ENCODE assay signal across 14 cellular contexts in the genomic region with DNA sequence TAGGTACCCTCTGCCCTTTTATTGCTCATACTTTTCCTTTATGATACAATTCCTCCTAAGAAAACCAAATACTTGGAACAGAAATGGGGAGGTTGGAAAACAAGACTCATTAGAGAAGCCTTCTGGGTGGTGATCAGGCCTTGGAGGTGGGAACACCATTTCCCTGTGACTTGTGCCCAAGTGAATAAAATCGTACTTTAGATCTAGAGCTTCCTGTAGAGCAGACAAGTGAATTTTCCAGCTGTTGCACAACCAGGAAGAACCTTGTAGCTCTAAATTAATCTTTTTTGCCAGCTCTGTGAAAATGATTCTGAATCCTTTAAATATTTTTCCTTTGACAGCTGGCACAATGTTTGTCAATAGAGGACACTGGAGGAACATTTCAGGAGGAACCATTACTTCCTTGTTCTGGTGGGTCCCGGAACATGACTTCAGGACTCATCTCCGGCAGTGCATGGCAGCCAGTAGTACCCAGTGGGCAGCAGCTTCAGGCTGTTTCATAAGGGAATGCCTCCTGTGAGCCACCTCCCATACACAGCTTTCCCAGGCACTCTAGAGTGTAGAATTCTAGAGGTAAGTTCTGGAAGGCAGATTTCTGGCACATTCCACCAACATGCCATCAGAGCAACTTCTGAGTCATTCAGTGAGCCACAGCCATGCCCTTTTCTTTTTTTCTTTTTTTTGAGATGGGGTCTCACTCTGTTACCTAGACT. TPM values are rescaled to one million over a fixed set of nuclear protein-coding genes. Genes with fewer than 3 reads are reported as not detected.
DNase-seq lines count a peak whose midpoint lies in the region; ATAC-seq, FAIRE-seq and TF ChIP-seq lines count a peak whose summit lies in the region.
"Had no signal": no experiment of that assay in that cellular context is flagged by ENCODE, and none has a peak within 500 bp of the region (broad histone marks: within the 10 kb centered on the region; RNA-seq: fewer than 3 reads in every experiment).

No MANE protein-coding gene starts in this region.

- dilution Hi-C loops in endothelial cell of umbilical vein (cut with MboI; ENCODE audit: extremely low pct_ligation_motif_present, low sequenced_read_pairs) = no loop called here

- H3K4me3 Mint-ChIP-seq in type B pancreatic cell = no peak overlapping the region

- H3K9ac ChIP-seq in endothelial cell of umbilical vein (replicated peaks; ENCODE audit: extremely low read depth, insufficient read depth, low read length) = no peak overlapping the region

- H4K20me1 ChIP-seq in endothelial cell of umbilical vein (replicated peaks; ENCODE audit: control insufficient read depth, extremely low read depth, insufficient read depth, low read length) = no peaks in the 10 kb centered on the region

- H3K4me1 ChIP-seq in endothelial cell of umbilical vein (ENCODE audit: control insufficient read depth, extremely low read depth, insufficient read depth, low read length) (peaks cover 8% of the 10 kb centered on the region), lower lobe of right lung (peaks cover 10% of the 10 kb centered on the region)
- H3K4me1 ChIP-seq: SJCRH30, testis had no signal

- peaks cover 4% of the 10 kb centered on the region for H3K9me3 Mint-ChIP-seq in type B pancreatic cell

- BruUV-seq in endothelial cell of umbilical vein (replicated peaks; lab: Mats Ljungman, UMichigan) = no TSS peak

- H3K36me3 Mint-ChIP-seq in type B pancreatic cell = no peaks in the 10 kb centered on the region

- no peaks in the 10 kb centered on the region for H3K79me2 ChIP-seq in endothelial cell of umbilical vein (ENCODE audit: control insufficient read depth, insufficient read depth, low read length)

- no peak overlapping the region for H3K27ac Mint-ChIP-seq in type B pancreatic cell

- TF ChIP-seq CTCF in endothelial cell of umbilical vein (IDR thresholded peaks at IDR 0.05; ENCODE audit: extremely low read depth in 1 of 2, insufficient read depth in 1 of 2, low read depth in 1 of 2, low read length in 2 of 2) (no peak), lower lobe of right lung (IDR thresholded peaks at IDR 0.05) (no peak), type B pancreatic cell (conservative IDR thresholded peaks at IDR 0.05) (no peak)

- H3K27me3 Mint-ChIP-seq in type B pancreatic cell = no peaks in the 10 kb centered on the region

- H3K27me3 ChIP-seq in endothelial cell of umbilical vein (ENCODE audit: control insufficient read depth in 2 of 2, insufficient read depth in 2 of 2, low read length in 2 of 2) (no peaks in the 10 kb centered on the region), lower lobe of right lung (ENCODE audit: low read depth) (no peaks in the 10 kb centered on the region)
- H3K27me3 ChIP-seq: SJCRH30, testis had no signal

- H3K4me3 ChIP-seq in endothelial cell of umbilical vein (replicated peaks in 1 of 3; ENCODE audit: insufficient read depth in 1 of 3, low read depth in 1 of 3, low read length in 3 of 3) (no peak overlapping the region), lower lobe of right lung (no peak overlapping the region)
- H3K4me3 ChIP-seq: SJCRH30, testis had no signal

- CTCF ChIA-PET in endothelial cell of umbilical vein (lab: Charles Lee) = interaction anchor here (0.9 to 2.7 kb wide), 6 partner anchors 9 to 142 kb away, joined by 3 to 9 read pairs (median 4); a partner anchor contains a TSS

- POLR2A ChIA-PET in endothelial cell of umbilical vein (lab: Charles Lee) = interaction anchor here (0.8 to 1.0 kb wide), 2 partner anchors 15 to 19 kb away, joined by 3 to 6 read pairs; a partner anchor contains a TSS

- DNase-seq in Right ventricle myocardium inferior (ENCODE audit: missing footprints) = no peak
- no peak for DNase-seq in cardiac septum (ENCODE audit: low spot score)
- peak; percentile 34 for DNase-seq in endothelial cell of umbilical vein (ENCODE audit: low read depth, low spot score)
- no peak for DNase-seq in lower lobe of right lung
- no peak for DNase-seq in type B pancreatic cell (ENCODE audit: extremely low spot score, unreplicated experiment)
- no peak for DNase-seq in activated gamma-delta T cell treated with Interleukin-2 at 50 U/mL for 16 hours
- DNase-seq: activated CD4-positive, alpha-beta T cell treated with anti-CD3 and anti-CD28 coated beads, Interleukin-2, amount 50 U/mL, for 48 hours; foreskin melanocyte; NCI-H2107; SJCRH30; stimulated activated CD4-positive, alpha-beta T cell treated with anti-CD3 and anti-CD28 coated beads, Interleukin-4, amount 100 ng/mL, for 24 hours; testis had no signal

- H3K9me3 ChIP-seq in endothelial cell of umbilical vein (replicated peaks; ENCODE audit: control insufficient read depth, insufficient read depth, low read length) (no peaks in the 10 kb centered on the region), lower lobe of right lung (no peaks in the 10 kb centered on the region)
- H3K9me3 ChIP-seq: SJCRH30, testis had no signal

- no peaks in the 10 kb centered on the region for H3K9me1 ChIP-seq in endothelial cell of umbilical vein (replicated peaks; ENCODE audit: control insufficient read depth, extremely low read depth, insufficient read depth, low read length)

- peak; percentile 78 for FAIRE-seq in endothelial cell of umbilical vein (lab: Jason Lieb, UNC)

- peak overlapping the region; percentile 29 for H2AFZ ChIP-seq in endothelial cell of umbilical vein (ENCODE audit: low read depth, low read length)

- peaks cover 4% of the 10 kb centered on the region for H3K4me1 Mint-ChIP-seq in type B pancreatic cell (ENCODE audit: unreplicated experiment)

- H3K4me2 ChIP-seq in endothelial cell of umbilical vein (ENCODE audit: insufficient read depth, low read length) = no peak overlapping the region

- H3K27ac ChIP-seq in endothelial cell of umbilical vein (ENCODE audit: insufficient read depth, low read depth, low read length) (no peak overlapping the region), lower lobe of right lung (peak overlapping the region; percentile 32)
- H3K27ac ChIP-seq: SJCRH30 had no signal

- ATAC-seq in Right ventricle myocardium inferior (peak; percentile 47), lower lobe of right lung (peak; percentile 67 to 68), HG02642 (IDR thresholded peaks at IDR 0.05; ENCODE audit: poor library complexity, unreplicated experiment) (no peak), GM18858 (IDR thresholded peaks at IDR 0.05; ENCODE audit: unreplicated experiment) (no peak)

- no peaks in the 10 kb centered on the region for H3K36me3 ChIP-seq in endothelial cell of umbilical vein (ENCODE audit: control insufficient read depth in 2 of 2, extremely low read depth in 1 of 2, insufficient read depth in 2 of 2, low read length in 2 of 2)
- no peaks in the 10 kb centered on the region for H3K36me3 ChIP-seq in lower lobe of right lung
- H3K36me3 ChIP-seq: SJCRH30 had no signal

- intact Hi-C loops in Right ventricle myocardium inferior (cut with DNase I) (loop anchor here (10.0 kb wide), 1 partner anchor 138 kb away; no protein-coding TSS in a partner anchor), cardiac septum (cut with DNase I) (no loop called here), endothelial cell of umbilical vein (cut with micrococcal nuclease) (no loop called here), lower lobe of right lung (cut with DNase I) (no loop called here)

- TF ChIP-seq POLR2A in endothelial cell of umbilical vein (IDR thresholded peaks at IDR 0.05; ENCODE audit: low read depth, low read length) = no peak

RNA-seq across cellular contexts. Expression of a gene that starts 5.6 kb away (rescaled TPM):
- total RNA-seq in Right ventricle myocardium inferior (64.0 TPM), cardiac septum (62.1 TPM), endothelial cell of umbilical vein (36.5 and 36.8 TPM in 2 replicates), lower lobe of right lung (40.2 TPM), type B pancreatic cell (ENCODE audit: low replicate concordance) (28.2 and 40.3 TPM in 2 replicates)
- 47.3 and 55.1 TPM in 2 replicates for polyA plus RNA-seq in endothelial cell of umbilical vein
- 53.0 and 57.6 TPM in 2 replicates for polyA plus RNA-seq in endothelial cell of umbilical vein (2011; cell fraction: cytosol; rRNA removed)
- polyA plus RNA-seq in endothelial cell of umbilical vein (2011; cell fraction: nucleus; rRNA removed) = 23.5 and 24.2 TPM in 2 replicates
- polyA plus RNA-seq in endothelial cell of umbilical vein (2012) = 28.9 and 31.7 TPM in 2 replicates
- polyA minus RNA-seq in endothelial cell of umbilical vein = 20.9 and 22.2 TPM in 2 replicates
- polyA minus RNA-seq in endothelial cell of umbilical vein (2011; cell fraction: cytosol; rRNA and poly(A)+ RNA removed) = 25.6 TPM
- polyA minus RNA-seq in endothelial cell of umbilical vein (2011; cell fraction: nucleus; rRNA and poly(A)+ RNA removed) = 9.2 and 12.7 TPM in 2 replicates

RNA-seq across cellular contexts. Expression of a gene that starts 17.8 kb away (rescaled TPM):
- total RNA-seq in Right ventricle myocardium inferior (60.4 TPM), cardiac septum (76.5 TPM), endothelial cell of umbilical vein (271 TPM in 2 replicates), lower lobe of right lung (83.2 TPM), type B pancreatic cell (ENCODE audit: low replicate concordance) (241 and 291 TPM in 2 replicates)
- polyA plus RNA-seq in endothelial cell of umbilical vein = 289 and 303 TPM in 2 replicates
- polyA plus RNA-seq in endothelial cell of umbilical vein (2011; cell fraction: cytosol; rRNA removed) = 391 and 409 TPM in 2 replicates
- 309 and 313 TPM in 2 replicates for polyA plus RNA-seq in endothelial cell of umbilical vein (2011; cell fraction: nucleus; rRNA removed)
- 208 and 298 TPM in 2 replicates for polyA plus RNA-seq in endothelial cell of umbilical vein (2012)
- polyA minus RNA-seq in endothelial cell of umbilical vein = 290 and 300 TPM in 2 replicates
- 157 TPM for polyA minus RNA-seq in endothelial cell of umbilical vein (2011; cell fraction: cytosol; rRNA and poly(A)+ RNA removed)
- polyA minus RNA-seq in endothelial cell of umbilical vein (2011; cell fraction: nucleus; rRNA and poly(A)+ RNA removed) = 93.8 and 114 TPM in 2 replicates

RNA-seq across cellular contexts. Expression of a gene that starts 19.1 kb away (rescaled TPM):
- 72.1 TPM for total RNA-seq in Right ventricle myocardium inferior
- 90.4 TPM for total RNA-seq in cardiac septum
- total RNA-seq in endothelial cell of umbilical vein = 72.1 and 74.4 TPM in 2 replicates
- polyA plus RNA-seq in endothelial cell of umbilical vein = 47.1 and 62.0 TPM in 2 replicates
- 50.2 and 51.0 TPM in 2 replicates for polyA plus RNA-seq in endothelial cell of umbilical vein (2011; cell fraction: cytosol; rRNA removed)
- polyA plus RNA-seq in endothelial cell of umbilical vein (2011; cell fraction: nucleus; rRNA removed) = 106 and 115 TPM in 2 replicates
- 42.7 and 46.6 TPM in 2 replicates for polyA plus RNA-seq in endothelial cell of umbilical vein (2012)
- polyA minus RNA-seq in endothelial cell of umbilical vein = 45.3 and 54.6 TPM in 2 replicates
- 38.8 TPM for polyA minus RNA-seq in endothelial cell of umbilical vein (2011; cell fraction: cytosol; rRNA and poly(A)+ RNA removed)
- 107 and 134 TPM in 2 replicates for polyA minus RNA-seq in endothelial cell of umbilical vein (2011; cell fraction: nucleus; rRNA and poly(A)+ RNA removed)
- total RNA-seq in lower lobe of right lung = 72.2 TPM
- total RNA-seq in type B pancreatic cell (ENCODE audit: low replicate concordance) = 87.5 and 108 TPM in 2 replicates

RNA-seq across cellular contexts. Expression of a gene that starts 24.7 kb away (rescaled TPM):
- total RNA-seq in Right ventricle myocardium inferior (2,065 TPM), cardiac septum (1,915 TPM), endothelial cell of umbilical vein (not detected in 2 replicates), lower lobe of right lung (0.71 TPM), type B pancreatic cell (ENCODE audit: low replicate concordance) (0.97 TPM in 1 of 2 replicates, not detected in the other)
- polyA plus RNA-seq in endothelial cell of umbilical vein = not detected in 2 replicates
- not detected in 2 replicates for polyA plus RNA-seq in endothelial cell of umbilical vein (2011; cell fraction: cytosol; rRNA removed)
- polyA plus RNA-seq in endothelial cell of umbilical vein (2011; cell fraction: nucleus; rRNA removed) = not detected in 2 replicates
- 0.66 and 1.1 TPM in 2 replicates for polyA plus RNA-seq in endothelial cell of umbilical vein (2012)
- polyA minus RNA-seq in endothelial cell of umbilical vein = 0.58 TPM in 1 of 2 replicates, not detected in the other
- 1.3 TPM for polyA minus RNA-seq in endothelial cell of umbilical vein (2011; cell fraction: cytosol; rRNA and poly(A)+ RNA removed)
- polyA minus RNA-seq in endothelial cell of umbilical vein (2011; cell fraction: nucleus; rRNA and poly(A)+ RNA removed) = not detected in 2 replicates

RNA-seq across cellular contexts. Expression of a gene that starts 25.5 kb away (rescaled TPM):
- 14.6 TPM for total RNA-seq in Right ventricle myocardium inferior
- 14.9 TPM for total RNA-seq in cardiac septum
- total RNA-seq in endothelial cell of umbilical vein = 9.8 and 10.5 TPM in 2 replicates
- 13.3 and 13.8 TPM in 2 replicates for polyA plus RNA-seq in endothelial cell of umbilical vein
- polyA plus RNA-seq in endothelial cell of umbilical vein (2011; cell fraction: cytosol; rRNA removed) = 7.1 and 10.0 TPM in 2 replicates
- polyA plus RNA-seq in endothelial cell of umbilical vein (2011; cell fraction: nucleus; rRNA removed) = 16.7 and 28.0 TPM in 2 replicates
- 1.8 and 8.8 TPM in 2 replicates for polyA plus RNA-seq in endothelial cell of umbilical vein (2012)
- polyA minus RNA-seq in endothelial cell of umbilical vein = 20.2 and 21.4 TPM in 2 replicates
- 45.8 TPM for polyA minus RNA-seq in endothelial cell of umbilical vein (2011; cell fraction: cytosol; rRNA and poly(A)+ RNA removed)
- polyA minus RNA-seq in endothelial cell of umbilical vein (2011; cell fraction: nucleus; rRNA and poly(A)+ RNA removed) = 4.1 and 7.5 TPM in 2 replicates
- total RNA-seq in lower lobe of right lung = 58.8 TPM
- total RNA-seq in type B pancreatic cell (ENCODE audit: low replicate concordance) = 2.2 and 2.4 TPM in 2 replicates

Comparison
In these comparisons a context has a peak if more than half of its experiments do, and no peak if none do; other contexts are left out.
1. ATAC-seq: peak in Right ventricle myocardium inferior (single experiment) and lower lobe of right lung (2 of 2); none in HG02642 (single experiment) and GM18858 (single experiment).